12 cellular contexts compared by ENCODE assay signal in genomic region chr10:34489973-34490372, GRCh38.
DNase-seq lines count a peak whose midpoint lies in the region; ATAC-seq, FAIRE-seq and TF ChIP-seq lines count a peak whose summit lies in the region.
"Had no signal": no experiment of that assay in that cellular context is flagged by ENCODE, and none has a peak within 500 bp of the region (broad histone marks: within the 10 kb centered on the region; RNA-seq: fewer than 3 reads in every experiment).

No MANE protein-coding gene starts in this region.

- DNase-seq in HCT116 (ENCODE audit: low read depth, low spot score) (peak; percentile 29), amniotic epithelial cell (ENCODE audit: low read depth) (peak; percentile 74), fibroblast of the conjunctiva (ENCODE audit: low read depth) (peak; percentile 35), small intestine (peak; percentile 9), Kasumi-1 (lab: John Stamatoyannopoulos, UW) (no peak), NCI-H2196 (lab: John Stamatoyannopoulos, UW; ENCODE audit: unreplicated experiment) (no peak), LoVo (ENCODE audit: low spot score) (no peak)
- DNase-seq in stimulated activated naive CD4-positive, alpha-beta T cell treated with Interleukin-2 at 50 U/mL for 16 hours (lab: John Stamatoyannopoulos, UW) = no peak
- DNase-seq: activated CD4-positive, CD25-positive, alpha-beta regulatory T cell treated with anti-CD3 and anti-CD28 coated beads, Interleukin-2, amount 50 U/mL, for 72 hours; NCI-H2107; Right ventricle myocardium superior; tibial artery had no signal

- no peaks in the 10 kb centered on the region for H3K36me3 ChIP-seq in HCT116 (ENCODE audit: control insufficient read depth in 1 of 2, insufficient read depth in 2 of 2, low read length in 2 of 2)
- H3K36me3 ChIP-seq in small intestine (ENCODE audit: control insufficient read depth in 2 of 2, insufficient read depth in 2 of 2, low read length in 2 of 2) = no peaks in the 10 kb centered on the region
- H3K36me3 ChIP-seq: tibial artery had no signal

- peak; percentile 87 for ATAC-seq in HCT116

- no peak overlapping the region for H3K9ac ChIP-seq in HCT116 (ENCODE audit: low read length)

- H2AFZ ChIP-seq in HCT116 (ENCODE audit: low read depth, low read length, poor library complexity, severe bottlenecking) = no peak overlapping the region

- CTCF ChIA-PET in HCT116 (lab: Charles Lee) = no interaction called here

- H3K4me2 ChIP-seq in HCT116 (ENCODE audit: low read length) = peak overlapping the region; percentile 22

- no peaks in the 10 kb centered on the region for H3K27me3 ChIP-seq in HCT116 (ENCODE audit: insufficient read depth, low read length)
- no peaks in the 10 kb centered on the region for H3K27me3 ChIP-seq in small intestine (ENCODE audit: control insufficient read depth in 2 of 2, insufficient read depth in 2 of 2, low read length in 2 of 2)
- H3K27me3 ChIP-seq: tibial artery had no signal

- H3K4me1 ChIP-seq in HCT116 (ENCODE audit: control insufficient read depth in 1 of 2, insufficient read depth in 2 of 2, low read length in 2 of 2) (peaks cover 2 to 13% of the 10 kb centered on the region in 2 experiments; a peak in 2 of 4 replicates), small intestine (ENCODE audit: control insufficient read depth in 2 of 2, insufficient read depth in 1 of 2, low read depth in 1 of 2, low read length in 1 of 2) (no peaks in the 10 kb centered on the region)
- H3K4me1 ChIP-seq: tibial artery had no signal

- WGBS in small intestine, 3 donors = 61 to 70% (median 63%) methylated on average over 3 of the region's 3 CpGs

- peak; percentile 32 for TF ChIP-seq RAD21 in HCT116 (IDR thresholded peaks at IDR 0.05; ENCODE audit: low read depth)

- no peak overlapping the region for H3K4me3 ChIP-seq in HCT116 (replicated peaks in 1 of 2; ENCODE audit: low read depth in 1 of 2, low read length in 2 of 2)
- H3K4me3 ChIP-seq in small intestine (ENCODE audit: low read depth in 1 of 2, low read length in 2 of 2) = no peak overlapping the region
- H3K4me3 ChIP-seq: tibial artery had no signal

- no TSS peak for BruUV-seq in HCT116 (replicated peaks; lab: Mats Ljungman, UMichigan)

- intact Hi-C loops in HCT116 (cut with micrococcal nuclease) = no loop called here

- no peaks in the 10 kb centered on the region for H4K20me1 ChIP-seq in HCT116 (ENCODE audit: insufficient read depth)

- H3K9me3 ChIP-seq in HCT116 (ENCODE audit: control insufficient read depth in 1 of 2, insufficient read depth in 1 of 2, low read depth in 1 of 2, low read length in 2 of 2) (no peaks in the 10 kb centered on the region), small intestine (ENCODE audit: control insufficient read depth, low read depth) (no peaks in the 10 kb centered on the region)
- H3K9me3 ChIP-seq: tibial artery had no signal

- TF ChIP-seq POLR2A in HCT116 (IDR thresholded peaks at IDR 0.05; ENCODE audit: borderline replicate concordance, extremely low read depth, insufficient read depth, insufficient read length) = no peak

- FAIRE-seq in small intestine (lab: Jason Lieb, UNC) = no peak

- RAD21 ChIA-PET in HCT116 (lab: Charles Lee; ENCODE audit: low non-redundant PET in 1 of 2, low total read pairs in 2 of 2, uncharacterized antibody in 2 of 2, unreplicated experiment in 2 of 2) = no interaction called here

- POLR2A ChIA-PET in HCT116 (lab: Charles Lee) = no interaction called here

- no peak for TF ChIP-seq CTCF in HCT116 (IDR thresholded peaks at IDR 0.05 in 2 of 3, conservative IDR thresholded peaks at IDR 0.05 in 1 of 3; ENCODE audit: borderline replicate concordance in 1 of 3, insufficient read depth in 1 of 3, low read depth in 2 of 3, low read length in 2 of 3)

- H3K79me2 ChIP-seq in HCT116 (ENCODE audit: insufficient read depth, low read length) = no peaks in the 10 kb centered on the region

- H3K9me2 ChIP-seq in HCT116 (ENCODE audit: insufficient read depth) = no peaks in the 10 kb centered on the region

- H3K27ac ChIP-seq in HCT116 (ENCODE audit: low read depth, low read length) (no peak overlapping the region), small intestine (ENCODE audit: low read depth in 1 of 2, low read length in 1 of 2) (no peak overlapping the region)
- H3K27ac ChIP-seq: tibial artery had no signal

TF ChIP-seq in HCT116, 20 proteins besides CTCF, POLR2A, EP300 and RAD21:
- TF ChIP-seq FOSL1 (IDR thresholded peaks at IDR 0.05; ENCODE audit: low read depth) (peak; percentile 53; the same call in 1 of the 2 replicates), SP1 (IDR thresholded peaks at IDR 0.05; ENCODE audit: low read depth) (peak; percentile 32; the same call in 1 of the 2 replicates), JUND (IDR thresholded peaks at IDR 0.05) (peak; percentile 45; the same call in 1 of the 2 replicates), ELF1 (IDR thresholded peaks at IDR 0.05; ENCODE audit: borderline replicate concordance, low read depth) (no peak), ZNF274 (IDR thresholded peaks at IDR 0.05; ENCODE audit: low read depth, low read length) (no peak), SIN3A (IDR thresholded peaks at IDR 0.05; ENCODE audit: low read depth) (no peak), POLR2AphosphoS5 (IDR thresholded peaks at IDR 0.05; ENCODE audit: low read depth, low read length) (no peak), SRF (IDR thresholded peaks at IDR 0.05; ENCODE audit: low read depth) (no peak), ZFX (IDR thresholded peaks at IDR 0.05) (no peak), YY1 (IDR thresholded peaks at IDR 0.05; ENCODE audit: extremely low read depth, insufficient replicate concordance, low read depth, low read length) (no peak), ZBTB33 (IDR thresholded peaks at IDR 0.05; ENCODE audit: extremely low read depth, insufficient replicate concordance, low read length) (no peak), REST (IDR thresholded peaks at IDR 0.05; ENCODE audit: low read depth) (no peak), EZH2 (IDR thresholded peaks at IDR 0.05) (no peak), ATF3 (IDR thresholded peaks at IDR 0.05) (no peak), MAX (IDR thresholded peaks at IDR 0.05) (no peak), CEBPB (IDR thresholded peaks at IDR 0.05; ENCODE audit: low read depth) (no peak), TCF7L2 (IDR thresholded peaks at IDR 0.05; ENCODE audit: borderline replicate concordance, extremely low read depth, insufficient read depth, insufficient read length) (no peak), CBX3 (IDR thresholded peaks at IDR 0.05; ENCODE audit: low read depth) (no peak), EZH2phosphoT487 (IDR thresholded peaks at IDR 0.05; ENCODE audit: borderline replicate concordance) (no peak), EGR1 (IDR thresholded peaks at IDR 0.05; ENCODE audit: low read depth) (no peak)

Comparison
In these comparisons a context has a peak if more than half of its experiments do, and no peak if none do; other contexts are left out.
1. DNase-seq: peak in HCT116 (single experiment), amniotic epithelial cell (single experiment), fibroblast of the conjunctiva (single experiment) and small intestine (single experiment); none in Kasumi-1 (0 of 2), NCI-H2196 (single experiment), stimulated activated naive CD4-positive, alpha-beta T cell treated with Interleukin-2 at 50 U/mL for 16 hours (single experiment) and LoVo (single experiment).